ENCODE assay signal across 1 cellular context in genomic region chr6:5058254-5058653, GRCh38.
A peak's percentile ranks its signal among the peaks of the same experiment; 100 is the strongest.
TF ChIP-seq lines count a peak whose summit lies in the region.

No MANE protein-coding gene starts in this region.

TF ChIP-seq in HepG2, 621 proteins besides CTCF, POLR2A, EP300 and RAD21 (continued from another document):
- TF ChIP-seq E2F2 (CRISPR knock-in tag; IDR thresholded peaks at IDR 0.05; ENCODE audit: borderline replicate concordance) (0 out of 2 replicates have a peak, but pooled peaks have one; percentile 26), ZMAT3 (CRISPR knock-in tag; conservative IDR thresholded peaks at IDR 0.05) (0 out of 2 replicates have a peak, but pooled peaks have one; percentile 35)
